ENCODE assay signal across 32 cellular contexts in the genomic region with DNA sequence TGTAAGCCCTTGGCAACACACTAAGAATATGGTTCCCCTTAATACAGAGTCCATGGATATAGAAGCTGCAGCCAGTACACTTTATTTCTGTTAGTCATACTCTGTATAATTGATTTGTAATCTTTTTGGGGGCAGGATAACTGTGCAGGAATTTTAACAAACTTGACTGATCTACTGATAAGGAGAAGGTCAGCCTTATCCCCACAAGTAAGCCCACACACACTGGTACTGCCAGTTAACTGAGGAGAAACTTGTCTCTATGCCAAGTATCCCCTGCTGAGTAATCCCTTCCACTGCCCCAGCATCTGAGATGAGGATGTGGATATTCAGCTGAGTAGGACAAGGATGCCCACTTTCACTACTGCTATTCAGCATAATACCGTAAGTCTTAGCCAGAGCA.
"Had no signal": no experiment of that assay in that cellular context is flagged by ENCODE, and none has a peak within 500 bp of the region (broad histone marks: within the 10 kb centered on the region; RNA-seq: fewer than 3 reads in every experiment).

No MANE protein-coding gene starts in this region.

- H3K27me3 Mint-ChIP-seq: activated CD4-positive, alpha-beta memory T cell treated with anti-CD3 and anti-CD28 coated beads for 36 hours; activated CD4-positive, alpha-beta T cell treated with anti-CD3 and anti-CD28 coated beads for 36 hours; activated CD4-positive, alpha-beta T cell treated with anti-CD3 and anti-CD28 coated beads, Interleukin-2, amount 10 ng/mL, durations not matched to agents 24 days and 14 days; activated CD8-positive, alpha-beta memory T cell treated with anti-CD3 and anti-CD28 coated beads, Interleukin-2, amount 10 ng/mL, durations not matched to agents 7 days and 5 days; activated naive CD8-positive, alpha-beta T cell had no signal

- H3K36me3 Mint-ChIP-seq: activated CD4-positive, alpha-beta memory T cell treated with anti-CD3 and anti-CD28 coated beads for 36 hours; activated CD8-positive, alpha-beta memory T cell treated with anti-CD3 and anti-CD28 coated beads, Interleukin-2, amount 10 ng/mL, durations not matched to agents 7 days and 5 days; activated naive CD8-positive, alpha-beta T cell; brain had no signal

- H3K9me3 ChIP-seq: colonic mucosa had no signal

- H3K9me3 Mint-ChIP-seq: T-helper 2 cell treated with Interferon-gamma antibody and Interleukin-4, amounts not matched to agents 5 μg/mL and 100 μg/mL, for 36 hours had no signal

- H3K36me3 ChIP-seq: breast epithelium, cardiac muscle cell, colonic mucosa, esophagus squamous epithelium, gastroesophageal sphincter, heart right ventricle had no signal

- H3K4me1 ChIP-seq: breast epithelium, colonic mucosa, esophagus squamous epithelium, gastroesophageal sphincter, heart right ventricle had no signal

- H3K4me1 Mint-ChIP-seq: activated CD4-positive, alpha-beta T cell treated with anti-CD3 and anti-CD28 coated beads for 36 hours; activated CD4-positive, alpha-beta T cell treated with anti-CD3 and anti-CD28 coated beads, Interleukin-2, amount 10 ng/mL, durations not matched to agents 24 days and 14 days; activated CD8-positive, alpha-beta memory T cell treated with anti-CD3 and anti-CD28 coated beads, Interleukin-2, amount 10 ng/mL, durations not matched to agents 7 days and 5 days; brain; T-helper 17 cell had no signal

- H3K27ac Mint-ChIP-seq: activated CD4-positive, alpha-beta memory T cell treated with anti-CD3 and anti-CD28 coated beads for 36 hours; activated CD4-positive, alpha-beta T cell treated with anti-CD3 and anti-CD28 coated beads for 36 hours; activated CD4-positive, alpha-beta T cell treated with anti-CD3 and anti-CD28 coated beads, Interleukin-2, amount 10 ng/mL, durations not matched to agents 24 days and 14 days; activated CD8-positive, alpha-beta memory T cell treated with anti-CD3 and anti-CD28 coated beads, Interleukin-2, amount 10 ng/mL, durations not matched to agents 7 days and 5 days; activated CD8-positive, alpha-beta T cell treated with anti-CD3 and anti-CD28 coated beads, Interleukin-2, amount 10 ng/mL, durations not matched to agents 7 days and 5 days; activated naive CD8-positive, alpha-beta T cell; brain; T-helper 17 cell; T-helper 2 cell treated with Interferon-gamma antibody and Interleukin-4, amounts not matched to agents 5 μg/mL and 100 μg/mL, for 36 hours had no signal

- H3K4me3 ChIP-seq: breast epithelium, cardiac muscle cell, colonic mucosa, esophagus squamous epithelium, gastroesophageal sphincter, heart right ventricle, hepatocyte had no signal

- H3K4me3 Mint-ChIP-seq: activated CD4-positive, alpha-beta memory T cell treated with anti-CD3 and anti-CD28 coated beads for 36 hours; activated CD4-positive, alpha-beta T cell treated with anti-CD3 and anti-CD28 coated beads for 36 hours; activated CD4-positive, alpha-beta T cell treated with anti-CD3 and anti-CD28 coated beads, Interleukin-2, amount 10 ng/mL, durations not matched to agents 24 days and 14 days; activated CD8-positive, alpha-beta memory T cell treated with anti-CD3 and anti-CD28 coated beads, Interleukin-2, amount 10 ng/mL, durations not matched to agents 7 days and 5 days; activated CD8-positive, alpha-beta T cell treated with anti-CD3 and anti-CD28 coated beads, Interleukin-2, amount 10 ng/mL, durations not matched to agents 7 days and 5 days; activated naive CD8-positive, alpha-beta T cell; brain; T-helper 17 cell; T-helper 2 cell treated with Interferon-gamma antibody and Interleukin-4, amounts not matched to agents 5 μg/mL and 100 μg/mL, for 36 hours had no signal

- ATAC-seq: activated CD4-positive, alpha-beta T cell treated with anti-CD3 and anti-CD28 coated beads for 36 hours; activated CD8-positive, alpha-beta memory T cell treated with anti-CD3 and anti-CD28 coated beads, Interleukin-2, amount 10 ng/mL, durations not matched to agents 7 days and 5 days; activated CD8-positive, alpha-beta T cell treated with anti-CD3 and anti-CD28 coated beads, Interleukin-2, amount 10 ng/mL, durations not matched to agents 7 days and 5 days; gastroesophageal sphincter; heart right ventricle; T-helper 17 cell had no signal

- H3K27ac ChIP-seq: breast epithelium, cardiac muscle cell, colonic mucosa, epithelial cell of prostate, esophagus squamous epithelium, gastroesophageal sphincter, heart right ventricle, hepatocyte had no signal

- H3K27me3 ChIP-seq: breast epithelium, cardiac muscle cell, colonic mucosa, esophagus squamous epithelium, gastroesophageal sphincter, heart right ventricle, hepatocyte had no signal

- DNase-seq: activated CD4-positive, alpha-beta memory T cell treated with anti-CD3 and anti-CD28 coated beads for 36 hours; activated CD4-positive, alpha-beta T cell treated with anti-CD3 and anti-CD28 coated beads for 36 hours; activated CD4-positive, alpha-beta T cell treated with anti-CD3 and anti-CD28 coated beads, Interleukin-2, amount 10 ng/mL, durations not matched to agents 24 days and 14 days; activated CD4-positive, CD25-positive, alpha-beta regulatory T cell; activated CD4-positive, CD25-positive, alpha-beta regulatory T cell treated with anti-CD3 and anti-CD28 coated beads, Interleukin-2, amount 50 U/mL, for 72 hours; activated CD8-positive, alpha-beta memory T cell treated with anti-CD3 and anti-CD28 coated beads, Interleukin-2, amount 10 ng/mL, durations not matched to agents 7 days and 5 days; activated CD8-positive, alpha-beta memory T cell treated with anti-CD3 and anti-CD28 coated beads, Interleukin-2, amount 50 U/mL, for 4 hours; activated CD8-positive, alpha-beta T cell treated with anti-CD3 and anti-CD28 coated beads, Interleukin-2, amount 10 ng/mL, durations not matched to agents 7 days and 5 days; activated gamma-delta T cell; activated naive CD4-positive, alpha-beta T cell; activated naive CD4-positive, alpha-beta T cell treated with anti-CD3 and anti-CD28 coated beads, Interleukin-2, amount 50 U/mL, for 16 hours; activated T-cell treated with anti-CD3 and anti-CD28 coated beads, Interleukin-2, amount 50 U/mL, for 1 hour; activated T-cell treated with anti-CD3 and anti-CD28 coated beads, Interleukin-2, amount 50 U/mL, for 48 hours; amniotic stem cell; anterior cingulate cortex; central memory CD4-positive, alpha-beta T cell; cerebellar nuclear complex; colonic mucosa; effector CD8-positive, alpha-beta T cell; esophagus squamous epithelium; foreskin melanocyte; heart right ventricle; T-helper 1 cell; T-helper 17 cell had no signal
